8 cellular contexts compared by ENCODE assay signal in the genomic region with DNA sequence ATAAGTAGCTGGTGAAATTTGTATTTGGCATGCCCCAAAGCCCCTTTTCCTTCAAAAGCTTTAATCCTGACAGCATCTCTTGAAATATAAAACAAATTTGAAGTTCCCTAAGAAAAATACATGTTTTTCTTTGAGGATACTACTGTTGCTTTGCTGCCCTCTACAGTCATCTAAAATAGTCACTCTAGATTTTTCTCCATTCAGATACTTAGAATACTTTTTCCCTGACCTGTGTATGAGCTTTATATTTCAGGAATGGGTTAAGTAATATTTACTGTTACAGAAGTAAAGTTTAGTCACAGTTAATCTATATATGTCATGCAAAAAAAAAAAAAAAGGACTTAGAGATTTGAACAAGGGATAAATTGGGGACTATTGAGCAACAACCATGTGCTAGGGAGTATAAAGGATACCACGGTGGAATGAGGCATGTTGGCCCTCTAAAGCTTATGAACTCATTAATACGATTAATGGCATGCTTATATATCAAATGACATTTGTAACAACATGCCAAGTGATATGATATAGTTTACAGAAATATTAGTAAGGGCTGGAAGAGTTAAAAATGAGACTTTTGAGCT. TPM values are rescaled to one million over a fixed set of nuclear protein-coding genes. Genes with fewer than 3 reads are reported as not detected.
DNase-seq lines count a peak whose midpoint lies in the region; ATAC-seq and FAIRE-seq lines count a peak whose summit lies in the region.

No MANE protein-coding gene starts in this region.

- no peaks in the 10 kb centered on the region for H3K36me3 ChIP-seq in iPS-18a (ENCODE audit: control insufficient read depth, low read depth, low read length)

- peak; percentile 92 for FAIRE-seq in A204.1 (lab: Jason Lieb, UNC)

- H3K4me1 ChIP-seq in iPS-18a (ENCODE audit: control insufficient read depth, low read depth, low read length) = peaks cover 59% of the 10 kb centered on the region

- H3K27me3 Mint-ChIP-seq in T-helper 17 cell = no peaks in the 10 kb centered on the region

- H3K9me3 ChIP-seq in T-helper 17 cell (ENCODE audit: control insufficient read depth, low read length, poor library complexity, severe bottlenecking) (no peaks in the 10 kb centered on the region), iPS-18a (ENCODE audit: control insufficient read depth, low read depth, low read length) (no peaks in the 10 kb centered on the region)

- no peak overlapping the region for H3K27ac ChIP-seq in iPS-18a (ENCODE audit: low read length)
- no peak overlapping the region for H3K27ac ChIP-seq in caudate nucleus (ENCODE audit: low read depth, low read length)

- peak overlapping the region; percentile 6 for H3K4me3 ChIP-seq in iPS-18a (ENCODE audit: low read length)

- peak overlapping the region; percentile 22 for H3K9ac ChIP-seq in iPS-18a (ENCODE audit: low read length)

- H3K4me1 Mint-ChIP-seq in T-helper 17 cell = peaks cover 4% of the 10 kb centered on the region

- ATAC-seq in GM19351 (IDR thresholded peaks at IDR 0.05; ENCODE audit: unreplicated experiment) = peak; percentile 65
- ATAC-seq in T-helper 17 cell = peak; percentile 60
- no peak for ATAC-seq in HG03135 (IDR thresholded peaks at IDR 0.05; ENCODE audit: unreplicated experiment)

- no peak for DNase-seq in T-helper 17 cell
- no peak for DNase-seq in caudate nucleus (lab: John Stamatoyannopoulos, UW)
- DNase-seq in T1000 (lab: John Stamatoyannopoulos, UW) = no peak
- DNase-seq in SKM-1 (lab: John Stamatoyannopoulos, UW; ENCODE audit: unreplicated experiment) = no peak

- no peaks in the 10 kb centered on the region for H3K27me3 ChIP-seq in iPS-18a (ENCODE audit: control insufficient read depth, insufficient read depth, low read length)

- H3K36me3 Mint-ChIP-seq in T-helper 17 cell (ENCODE audit: low read depth) = no peaks in the 10 kb centered on the region

- H3K27ac Mint-ChIP-seq in T-helper 17 cell = no peak overlapping the region

- H3K4me3 Mint-ChIP-seq in T-helper 17 cell = no peak overlapping the region

RNA-seq across cellular contexts. Expression of a gene that starts 8.8 kb away (rescaled TPM):
- 1 to 10 TPM; 6.3 to 6.4 TPM for total RNA-seq in T-helper 17 cell
